Comparison of ENCODE assay signal across 9 cellular contexts in genomic region chr22:39039306-39040126, GRCh38. TPM values are rescaled to one million over a fixed set of nuclear protein-coding genes. Genes with fewer than 3 reads are reported as not detected.
A peak's percentile ranks its signal among the peaks of the same experiment; 100 is the strongest.
DNase-seq lines count a peak whose midpoint lies in the region; ATAC-seq and TF ChIP-seq lines count a peak whose summit lies in the region.
"Had no signal": no experiment of that assay in that cellular context is flagged by ENCODE, and none has a peak within 500 bp of the region (broad histone marks: within the 10 kb centered on the region; RNA-seq: fewer than 3 reads in every experiment).

No MANE protein-coding gene starts in this region.

- peak overlapping the region; percentile 83 for H3K27ac Mint-ChIP-seq in activated B cell treated with CpG ODN at 0.5 μM for 24 hours

- H3K27ac ChIP-seq in cardiac muscle cell (peak overlapping the region; percentile 54), lower lobe of right lung (peak overlapping the region; percentile 86), upper lobe of right lung (peak overlapping the region; percentile 90)

- peak overlapping the region; percentile 90 for H3K4me3 Mint-ChIP-seq in activated B cell treated with CpG ODN at 0.5 μM for 24 hours

- TF ChIP-seq CTCF in cardiac muscle cell (IDR thresholded peaks at IDR 0.05; ENCODE audit: low read depth, low read length) (no peak), activated B cell treated with CpG ODN at 0.5 μM for 24 hours (IDR thresholded peaks at IDR 0.05) (no peak), lower lobe of right lung (IDR thresholded peaks at IDR 0.05) (no peak), upper lobe of right lung (IDR thresholded peaks at IDR 0.05) (no peak)

- H3K27me3 ChIP-seq in cardiac muscle cell (no peaks in the 10 kb centered on the region), lower lobe of right lung (ENCODE audit: low read depth) (no peaks in the 10 kb centered on the region), upper lobe of right lung (no peaks in the 10 kb centered on the region)

- H3K36me3 ChIP-seq in cardiac muscle cell (no peaks in the 10 kb centered on the region), lower lobe of right lung (no peaks in the 10 kb centered on the region), upper lobe of right lung (no peaks in the 10 kb centered on the region)

- POLR2A ChIA-PET in activated B cell treated with CpG ODN at 0.5 μM for 24 hours (lab: Charles Lee): interaction anchor here (0.6 to 1.4 kb wide), 4 partner anchors 10 to 115 kb away, joined by 3 to 6 read pairs (median 3); partner anchors contain the start of gene APOBEC3D

- CTCF ChIA-PET in activated B cell treated with CpG ODN at 0.5 μM for 24 hours (lab: Charles Lee): no interaction called here

- peaks cover 17% of the 10 kb centered on the region for H3K36me3 Mint-ChIP-seq in activated B cell treated with CpG ODN at 0.5 μM for 24 hours (ENCODE audit: low read depth)

- no peaks in the 10 kb centered on the region for H3K9me3 Mint-ChIP-seq in activated B cell treated with CpG ODN at 0.5 μM for 24 hours

- peaks cover 43% of the 10 kb centered on the region for H3K4me1 Mint-ChIP-seq in activated B cell treated with CpG ODN at 0.5 μM for 24 hours

- DNase-seq in cardiac muscle cell (ENCODE audit: low read depth in 1 of 2, low spot score in 1 of 2) (no peak), left cardiac atrium (no peak), activated B cell treated with CpG ODN at 0.5 μM for 24 hours (no peak), lower lobe of right lung (no peak), upper lobe of right lung (no peak), NCI-H1092 (lab: John Stamatoyannopoulos, UW) (no peak)
- DNase-seq: kidney glomerular epithelial cell had no signal

- H3K4me3 ChIP-seq in cardiac muscle cell (peak overlapping the region; percentile 7), lower lobe of right lung (peak overlapping the region; percentile 69), upper lobe of right lung (peak overlapping the region; percentile 66)

- no peaks in the 10 kb centered on the region for H3K9me3 ChIP-seq in cardiac muscle cell (ENCODE audit: low read depth)
- H3K9me3 ChIP-seq in lower lobe of right lung: no peaks in the 10 kb centered on the region
- H3K9me3 ChIP-seq in upper lobe of right lung: no peaks in the 10 kb centered on the region

- no peaks in the 10 kb centered on the region for H3K27me3 Mint-ChIP-seq in activated B cell treated with CpG ODN at 0.5 μM for 24 hours

- ATAC-seq in left cardiac atrium: no peak
- ATAC-seq in activated B cell treated with CpG ODN at 0.5 μM for 24 hours (ENCODE audit: low read depth): no peak
- ATAC-seq in lower lobe of right lung: no peak
- ATAC-seq in upper lobe of right lung: no peak
- no peak for ATAC-seq in GM21360 (IDR thresholded peaks at IDR 0.05; ENCODE audit: unreplicated experiment)
- no peak for ATAC-seq in HG02623 (IDR thresholded peaks at IDR 0.05; ENCODE audit: unreplicated experiment)

- H3K4me1 ChIP-seq in cardiac muscle cell (ENCODE audit: low read depth) (peaks cover 17% of the 10 kb centered on the region), lower lobe of right lung (peaks cover 15% of the 10 kb centered on the region), upper lobe of right lung (peaks cover 9% of the 10 kb centered on the region)

- intact Hi-C loops in left cardiac atrium (cut with DNase I): no loop called here
- intact Hi-C loops in activated B cell treated with CpG ODN at 0.5 μM for 24 hours (cut with micrococcal nuclease): loop anchor here (2.0 kb wide), 2 partner anchors 25 to 27 kb away; partner anchors contain the start of gene APOBEC3C
- intact Hi-C loops in lower lobe of right lung (cut with DNase I): no loop called here
- intact Hi-C loops in upper lobe of right lung (cut with DNase I): no loop called here

RNA-seq across cellular contexts. Expression of gene APOBEC3F, which starts 1.1 kb away (rescaled TPM):
- 11.8 and 12.9 TPM in 2 replicates for total RNA-seq in cardiac muscle cell
- 24.2 and 25.0 TPM in 2 replicates for polyA plus RNA-seq in cardiac muscle cell
- 1 to 10 TPM; 5.2 to 6.6 TPM for total RNA-seq in left cardiac atrium
- 75.6 and 82.4 TPM in 2 replicates for total RNA-seq in activated B cell treated with CpG ODN at 0.5 μM for 24 hours
- 9.5 TPM for total RNA-seq in lower lobe of right lung
- 9.0 TPM for total RNA-seq in upper lobe of right lung

RNA-seq across cellular contexts. Expression of gene APOBEC3D, which starts 18.6 kb away (rescaled TPM):
- total RNA-seq in cardiac muscle cell (2.0 and 4.3 TPM in 2 replicates), left cardiac atrium (1 to 10 TPM; 1.2 to 1.3 TPM), activated B cell treated with CpG ODN at 0.5 μM for 24 hours (42.6 and 52.9 TPM in 2 replicates), lower lobe of right lung (3.0 TPM), upper lobe of right lung (3.3 TPM)
- polyA plus RNA-seq in cardiac muscle cell: 0.99 and 1.3 TPM in 2 replicates

RNA-seq across cellular contexts. Expression of gene APOBEC3C, which starts 25.5 kb away (rescaled TPM):
- total RNA-seq in cardiac muscle cell: 12.8 and 15.7 TPM in 2 replicates
- 71.7 and 84.0 TPM in 2 replicates for polyA plus RNA-seq in cardiac muscle cell
- 10 to 100 TPM; 24.1 to 28.1 TPM for total RNA-seq in left cardiac atrium
- 173 and 179 TPM in 2 replicates for total RNA-seq in activated B cell treated with CpG ODN at 0.5 μM for 24 hours
- total RNA-seq in lower lobe of right lung: 27.8 TPM
- total RNA-seq in upper lobe of right lung: 25.3 TPM

RNA-seq across cellular contexts. Expression of gene APOBEC3G, which starts 37.6 kb away (rescaled TPM):
- 10.5 and 12.2 TPM in 2 replicates for total RNA-seq in cardiac muscle cell
- 7.1 and 13.3 TPM in 2 replicates for polyA plus RNA-seq in cardiac muscle cell
- 1 to 10 TPM; 4.6 to 6.8 TPM for total RNA-seq in left cardiac atrium
- 145 and 152 TPM in 2 replicates for total RNA-seq in activated B cell treated with CpG ODN at 0.5 μM for 24 hours
- 19.2 TPM for total RNA-seq in lower lobe of right lung
- 16.1 TPM for total RNA-seq in upper lobe of right lung

RNA-seq across cellular contexts. Expression of gene APOBEC3B, which starts 57.4 kb away (rescaled TPM):
- total RNA-seq in cardiac muscle cell (1.1 and 6.5 TPM in 2 replicates), left cardiac atrium (1 to 10 TPM; 1.5 to 1.6 TPM), activated B cell treated with CpG ODN at 0.5 μM for 24 hours (8.0 TPM in 2 replicates), lower lobe of right lung (1.0 TPM), upper lobe of right lung (0.52 TPM)
- 6.8 and 9.4 TPM in 2 replicates for polyA plus RNA-seq in cardiac muscle cell

Comparison
In these comparisons a context has a peak if more than half of its experiments do, and no peak if none do; other contexts are left out.
1. H3K4me3 ChIP-seq: peak in every context shown above with its lines; median percentile 69 in lower lobe of right lung; 66 in upper lobe of right lung; 7 in cardiac muscle cell.